ENCODE assay signal across 21 cellular contexts in the genomic region with DNA sequence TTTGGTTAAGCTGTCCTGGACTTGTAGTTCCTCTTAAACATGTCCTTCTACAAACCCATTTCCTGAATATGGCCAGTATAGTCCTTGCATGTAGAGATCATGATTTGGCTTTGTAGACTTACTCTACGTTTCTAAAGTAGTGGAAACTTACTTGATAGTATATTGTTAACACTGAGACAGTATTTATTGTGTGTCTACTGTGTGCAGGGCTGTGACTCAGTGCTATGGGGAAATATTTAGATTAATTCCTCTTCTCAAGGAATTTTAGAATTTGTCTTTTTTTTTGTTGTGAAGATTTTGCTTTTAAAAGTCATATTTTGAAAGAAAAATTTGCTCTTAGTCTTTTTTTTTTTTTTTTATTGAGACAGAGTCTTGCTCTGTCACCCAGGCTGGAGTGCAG.
DNase-seq lines count a peak whose midpoint lies in the region; ATAC-seq and TF ChIP-seq lines count a peak whose summit lies in the region.
"Had no signal": no experiment of that assay in that cellular context is flagged by ENCODE, and none has a peak within 500 bp of the region (broad histone marks: within the 10 kb centered on the region; RNA-seq: fewer than 3 reads in every experiment).

No MANE protein-coding gene starts in this region.

- H3F3A ChIP-seq in GM23248 (ENCODE audit: insufficient read depth), result no peaks in the 10 kb centered on the region

- 47 to 48% methylated on average over 1 of the region's 1 CpG for WGBS in GM23248 (ENCODE audit: low coverage in 1 of 2, low lambda C conversion rate in 2 of 2, missing lambda C conversion rate in 2 of 2), 2 experiments

- intact Hi-C loops in uterus (cut with DNase I; ENCODE audit: low total_unique reads), result no loop called here

- H3K27ac ChIP-seq in GM23248 (no peak overlapping the region), uterus (no peak overlapping the region)
- H3K27ac ChIP-seq: breast epithelium, C4-2B, gastroesophageal sphincter, testis had no signal

- peaks cover 19% of the 10 kb centered on the region; the same call in 1 of the 2 replicates for H3K36me3 ChIP-seq in GM23248 (ENCODE audit: low read depth)
- H3K36me3 ChIP-seq in uterus, result peaks cover 0 to 3% of the 10 kb centered on the region in 2 donors
- H3K36me3 ChIP-seq: breast epithelium had no signal

- no peak overlapping the region for H3K9ac ChIP-seq in GM23248

- H3K4me1 ChIP-seq in GM23248 (ENCODE audit: insufficient read depth) (no peaks in the 10 kb centered on the region), uterus (no peaks in the 10 kb centered on the region)
- H3K4me1 ChIP-seq: breast epithelium, gastroesophageal sphincter, testis had no signal

- ATAC-seq in HG03097 (IDR thresholded peaks at IDR 0.05; ENCODE audit: low FRiP score, unreplicated experiment), result no peak
- ATAC-seq: gastroesophageal sphincter; right cardiac atrium; stimulated activated naive B cell treated with anti-CD40 and anti-IgM and Interleukin-4, amounts not matched to agents 10 μg/mL and 1 μg/mL and 100 μg/mL, for 72 hours had no signal

- no peaks in the 10 kb centered on the region for H4K20me1 ChIP-seq in GM23248 (ENCODE audit: insufficient read depth)

- H3K79me2 ChIP-seq in GM23248 (ENCODE audit: insufficient read depth), result no peaks in the 10 kb centered on the region

- H3K4me2 ChIP-seq in GM23248 (ENCODE audit: unreplicated experiment), result no peak overlapping the region

- H3K9me3 ChIP-seq in GM23248 (ENCODE audit: low read depth), result no peaks in the 10 kb centered on the region
- H3K9me3 ChIP-seq in uterus, result no peaks in the 10 kb centered on the region
- H3K9me3 ChIP-seq: breast epithelium, gastroesophageal sphincter, testis had no signal

- H3K4me3 ChIP-seq in GM23248, result no peak overlapping the region
- H3K4me3 ChIP-seq in uterus, result no peak overlapping the region
- H3K4me3 ChIP-seq: breast epithelium, gastroesophageal sphincter, testis had no signal

- TF ChIP-seq POLR2A in uterus (IDR thresholded peaks at IDR 0.05), result no peak

- TF ChIP-seq CTCF in uterus (IDR thresholded peaks at IDR 0.05), result no peak

- DNase-seq in AG08395 (ENCODE audit: low spot score), result peak; percentile 5
- DNase-seq in GM23248, result peak; percentile 47
- DNase-seq in OCI-M1 (lab: John Stamatoyannopoulos, UW), result peak; percentile 26
- peak; percentile 11 for DNase-seq in fibroblast of peridontal ligament (ENCODE audit: extremely low read depth)
- DNase-seq in superior temporal gyrus (ENCODE audit: extremely low spot score), result no peak
- DNase-seq in COLO829 (ENCODE audit: low spot score), result no peak
- DNase-seq in uterus, result no peak
- DNase-seq: activated CD4-positive, alpha-beta T cell treated with anti-CD3 and anti-CD28 coated beads for 4 hours; activated naive CD4-positive, alpha-beta T cell; activated T-cell treated with anti-CD3 and anti-CD28 coated beads, Interleukin-2, amount 50 U/mL, for 24 hours; amygdala; effector memory CD4-positive, alpha-beta T cell; NCI-H1092 treated with DMSO at 0.1 percent for 48 hours; right cardiac atrium; stimulated activated CD4-positive, alpha-beta T cell treated with anti-CD3 and anti-CD28 coated beads, Interleukin-4, amount 100 ng/mL, for 1 hour; stimulated activated naive B cell treated with anti-CD40 and anti-IgM and Interleukin-4, amounts not matched to agents 10 μg/mL and 1 μg/mL and 100 μg/mL, for 72 hours; testis had no signal

- no peaks in the 10 kb centered on the region for H3K9me2 ChIP-seq in GM23248 (ENCODE audit: insufficient read depth)

- no peak overlapping the region for H2AFZ ChIP-seq in GM23248

- in situ Hi-C loops in GM23248 (cut with MboI), result no loop called here

- no peaks in the 10 kb centered on the region for H3K27me3 ChIP-seq in GM23248 (replicated peaks; ENCODE audit: insufficient read depth)
- H3K27me3 ChIP-seq in uterus, result no peaks in the 10 kb centered on the region
- H3K27me3 ChIP-seq: breast epithelium, gastroesophageal sphincter, testis had no signal

Comparison
In these comparisons a context has a peak if more than half of its experiments do, and no peak if none do; other contexts are left out.
1. DNase-seq: peak in AG08395 (single experiment), GM23248 (single experiment), OCI-M1 (single experiment) and fibroblast of peridontal ligament (single experiment); none in superior temporal gyrus (single experiment), COLO829 (single experiment) and uterus (0 of 2).